Comparison of ENCODE assay signal across 22 cellular contexts in the genomic region with DNA sequence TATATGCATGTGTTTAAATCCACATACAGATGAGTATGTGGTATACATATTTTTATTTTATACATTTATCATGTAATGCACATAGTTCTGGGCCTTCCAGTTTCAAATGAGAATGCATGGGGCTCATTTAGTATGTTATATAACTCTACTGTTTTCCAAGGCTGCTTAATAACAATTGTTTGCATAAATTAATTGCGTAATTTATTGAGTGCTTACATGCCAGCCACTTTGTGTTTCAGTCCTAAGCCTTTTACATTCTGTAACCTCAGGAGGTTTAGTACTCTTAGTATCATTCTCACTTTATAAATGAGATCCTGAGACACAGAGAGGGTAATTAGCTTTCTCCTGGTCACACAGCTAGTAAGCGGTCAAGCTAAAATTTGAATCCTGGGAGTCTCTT. TPM values are rescaled to one million over a fixed set of nuclear protein-coding genes. Genes with fewer than 3 reads are reported as not detected.
DNase-seq lines count a peak whose midpoint lies in the region; ATAC-seq and TF ChIP-seq lines count a peak whose summit lies in the region.
"Had no signal": no experiment of that assay in that cellular context is flagged by ENCODE, and none has a peak within 500 bp of the region (broad histone marks: within the 10 kb centered on the region; RNA-seq: fewer than 3 reads in every experiment).

No MANE protein-coding gene starts in this region.

- H3K4me1 Mint-ChIP-seq in endothelial cell (ENCODE audit: unreplicated experiment), result peaks cover 9% of the 10 kb centered on the region
- H3K4me1 Mint-ChIP-seq: IgD-negative memory B cell had no signal

- H3K9me2 ChIP-seq in SK-N-SH, result no peaks in the 10 kb centered on the region

- H3K36me3 Mint-ChIP-seq in endothelial cell (ENCODE audit: low read depth, unreplicated experiment), result no peaks in the 10 kb centered on the region
- H3K36me3 Mint-ChIP-seq: CD8-positive, alpha-beta T cell had no signal

- DNase-seq in SK-N-SH (no peak), SJCRH30 (no peak), endothelial cell (ENCODE audit: low spot score) (no peak), smooth muscle cell (lab: John Stamatoyannopoulos, UW; ENCODE audit: unreplicated experiment) (no peak), activated gamma-delta T cell treated with Interleukin-2 at 50 U/mL for 16 hours (no peak), left colon (no peak)
- DNase-seq: C1 segment of cervical spinal cord; CD8-positive, alpha-beta T cell; NCI-H1417; NCI-H1694 treated with DMSO at 0.1 percent for 48 hours; NCI-H2081 treated with DMSO at 0.1 percent for 48 hours; NCI-H2171 treated with DMSO at 0.1 percent for 48 hours had no signal

- no peak overlapping the region for H3K27ac Mint-ChIP-seq in endothelial cell (ENCODE audit: unreplicated experiment)
- H3K27ac Mint-ChIP-seq: CD8-positive, alpha-beta T cell; IgD-negative memory B cell had no signal

- TF ChIP-seq EP300 in SK-N-SH (IDR thresholded peaks at IDR 0.05; ENCODE audit: borderline replicate concordance in 1 of 2, low read depth in 1 of 2, low read length in 1 of 2), result no peak

- no peaks in the 10 kb centered on the region; a peak in 2 of 4 replicates for H3K4me1 ChIP-seq in SK-N-SH (ENCODE audit: control insufficient read depth in 1 of 2, insufficient read depth in 2 of 2, low read depth in 1 of 2, low read length in 1 of 2)
- no peaks in the 10 kb centered on the region for H3K4me1 ChIP-seq in SJCRH30
- no peaks in the 10 kb centered on the region for H3K4me1 ChIP-seq in smooth muscle cell (ENCODE audit: low read depth)
- H3K4me1 ChIP-seq: HAP-1 had no signal

- H3K79me2 ChIP-seq in SK-N-SH (ENCODE audit: insufficient read depth) (no peaks in the 10 kb centered on the region), smooth muscle cell (ENCODE audit: low read depth) (no peaks in the 10 kb centered on the region)

- POLR2A ChIA-PET in SK-N-SH (lab: Yijun Ruan, JAX), result no interaction called here

- H3K4me3 Mint-ChIP-seq in endothelial cell (ENCODE audit: unreplicated experiment), result peak overlapping the region; percentile 86
- H3K4me3 Mint-ChIP-seq: CD8-positive, alpha-beta T cell had no signal

- no peaks in the 10 kb centered on the region for H4K20me1 ChIP-seq in SK-N-SH (ENCODE audit: insufficient read depth)
- H4K20me1 ChIP-seq in smooth muscle cell (ENCODE audit: low read depth), result no peaks in the 10 kb centered on the region

- 79% methylated on average over 2 of the region's 2 CpGs for WGBS in SK-N-SH (ENCODE audit: low lambda C conversion rate)
- 96% methylated on average over 2 of the region's 2 CpGs for WGBS in smooth muscle cell (ENCODE audit: low lambda C conversion rate)

- peak overlapping the region; percentile 18; the same call in 1 of the 2 replicates for H3K9ac ChIP-seq in SK-N-SH
- H3K9ac ChIP-seq in smooth muscle cell (ENCODE audit: low read depth), result no peak overlapping the region

- TF ChIP-seq CTCF in SK-N-SH (IDR thresholded peaks at IDR 0.05), result no peak
- no peak for TF ChIP-seq CTCF in endothelial cell (IDR thresholded peaks at IDR 0.05; ENCODE audit: unreplicated experiment)
- TF ChIP-seq CTCF in smooth muscle cell (IDR thresholded peaks at IDR 0.05; ENCODE audit: borderline replicate concordance, insufficient read depth, poor library complexity, severe bottlenecking), result no peak

- no peaks in the 10 kb centered on the region for H3K9me3 ChIP-seq in SK-N-SH
- no peaks in the 10 kb centered on the region; the same call in 1 of the 2 replicates for H3K9me3 ChIP-seq in SJCRH30 (replicated peaks)
- no peaks in the 10 kb centered on the region for H3K9me3 ChIP-seq in smooth muscle cell (replicated peaks; ENCODE audit: low read depth)
- H3K9me3 ChIP-seq: HAP-1 had no signal

- H3K27ac ChIP-seq in SK-N-SH (ENCODE audit: low read depth in 2 of 2, low read length in 1 of 2) (peak overlapping the region; percentile 43 to 55; a peak in 2 of 4 replicates), SJCRH30 (no peak overlapping the region), smooth muscle cell (ENCODE audit: low read depth) (no peak overlapping the region)
- H3K27ac ChIP-seq: 22Rv1, HL-60, SK-N-MC had no signal

- peak overlapping the region; percentile 98; the same call in 1 of the 2 replicates for H2AFZ ChIP-seq in SK-N-SH (ENCODE audit: low read depth)
- peak overlapping the region; percentile 30 for H2AFZ ChIP-seq in smooth muscle cell (ENCODE audit: low read depth)

- H3K36me3 ChIP-seq in SK-N-SH (replicated peaks in 1 of 2; ENCODE audit: control insufficient read depth in 1 of 2, insufficient read depth in 2 of 2, low read length in 1 of 2), result no peaks in the 10 kb centered on the region
- H3K36me3 ChIP-seq in SJCRH30, result no peaks in the 10 kb centered on the region
- no peaks in the 10 kb centered on the region for H3K36me3 ChIP-seq in smooth muscle cell (ENCODE audit: low read depth)
- H3K36me3 ChIP-seq: HAP-1 had no signal

- H3K27me3 ChIP-seq in SK-N-SH (ENCODE audit: insufficient read depth), result no peaks in the 10 kb centered on the region
- H3K27me3 ChIP-seq in SJCRH30, result no peaks in the 10 kb centered on the region
- H3K27me3 ChIP-seq in smooth muscle cell (ENCODE audit: low read depth), result peaks cover 33% of the 10 kb centered on the region

- H3K4me3 ChIP-seq in SK-N-SH (ENCODE audit: low read depth in 2 of 2, low read length in 1 of 2) (peak overlapping the region; percentile 43 to 55; a peak in 3 of 4 replicates), SJCRH30 (peak overlapping the region; percentile 10; the same call in 1 of the 2 replicates), smooth muscle cell (no peak overlapping the region)
- H3K4me3 ChIP-seq: HAP-1, SK-N-MC had no signal

- H3F3A ChIP-seq in SK-N-SH (replicated peaks; ENCODE audit: insufficient read depth), result peaks cover 13% of the 10 kb centered on the region
- H3F3A ChIP-seq in smooth muscle cell (ENCODE audit: low read depth), result no peaks in the 10 kb centered on the region

- H3K4me2 ChIP-seq in SK-N-SH, result peak overlapping the region; percentile 75; the same call in 1 of the 2 replicates
- no peak overlapping the region for H3K4me2 ChIP-seq in smooth muscle cell

- intact Hi-C loops in left colon (cut with DNase I, micrococcal nuclease), result no loop called here

- no peaks in the 10 kb centered on the region for H3K9me3 Mint-ChIP-seq in endothelial cell (ENCODE audit: unreplicated experiment)
- H3K9me3 Mint-ChIP-seq: CD8-positive, alpha-beta T cell had no signal

- no peak for ATAC-seq in SK-N-SH treated with all-trans-retinoic acid at 6 μM for 48 hours
- no peak for ATAC-seq in left colon
- ATAC-seq in GM19395 (IDR thresholded peaks at IDR 0.05; ENCODE audit: unreplicated experiment), result no peak
- ATAC-seq: CD8-positive, alpha-beta T cell; Right ventricle myocardium inferior had no signal

- CTCF ChIA-PET in SK-N-SH (lab: Yijun Ruan, JAX), result interaction anchor here (0.7 to 2.4 kb wide), 4 partner anchors 25 to 78 kb away, joined by 3 to 10 read pairs (median 3); no protein-coding TSS in a partner anchor

- TF ChIP-seq RAD21 in SK-N-SH (IDR thresholded peaks at IDR 0.05; ENCODE audit: low read length), result no peak

- peaks cover 16% of the 10 kb centered on the region for H3K27me3 Mint-ChIP-seq in endothelial cell (ENCODE audit: unreplicated experiment)

TF ChIP-seq in SK-N-SH, 30 proteins besides CTCF, POLR2A, EP300 and RAD21 (continues in another document):
- TF ChIP-seq FOXM1 (IDR thresholded peaks at IDR 0.05; ENCODE audit: low read depth), result no peak

TF ChIP-seq in SK-N-SH treated with all-trans-retinoic acid at 6 μM for 48 hours, 23 proteins besides CTCF, POLR2A, EP300 and RAD21:
- no peak for TF ChIP-seq ZNF565 (CRISPR knock-in tag; conservative IDR thresholded peaks at IDR 0.05; ENCODE audit: low read depth)
- TF ChIP-seq, protein P1, sequence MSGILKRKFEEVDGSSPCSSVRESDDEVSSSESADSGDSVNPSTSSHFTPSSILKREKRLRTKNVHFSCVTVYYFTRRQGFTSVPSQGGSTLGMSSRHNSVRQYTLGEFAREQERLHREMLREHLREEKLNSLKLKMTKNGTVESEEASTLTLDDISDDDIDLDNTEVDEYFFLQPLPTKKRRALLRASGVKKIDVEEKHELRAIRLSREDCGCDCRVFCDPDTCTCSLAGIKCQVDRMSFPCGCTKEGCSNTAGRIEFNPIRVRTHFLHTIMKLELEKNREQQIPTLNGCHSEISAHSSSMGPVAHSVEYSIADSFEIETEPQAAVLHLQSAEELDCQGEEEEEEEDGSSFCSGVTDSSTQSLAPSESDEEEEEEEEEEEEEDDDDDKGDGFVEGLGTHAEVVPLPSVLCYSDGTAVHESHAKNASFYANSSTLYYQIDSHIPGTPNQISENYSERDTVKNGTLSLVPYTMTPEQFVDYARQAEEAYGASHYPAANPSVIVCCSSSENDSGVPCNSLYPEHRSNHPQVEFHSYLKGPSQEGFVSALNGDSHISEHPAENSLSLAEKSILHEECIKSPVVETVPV (CRISPR knock-in tag; IDR thresholded peaks at IDR 0.05), result no peak
- no peak for TF ChIP-seq ZFP3 (CRISPR knock-in tag; IDR thresholded peaks at IDR 0.05)
- no peak for TF ChIP-seq ZNF8 (CRISPR knock-in tag; IDR thresholded peaks at IDR 0.05)
TF ChIP-seq in SK-N-SH treated with all-trans-retinoic acid at 6 μM for 48 hours: peak in this region for 0.

RNA-seq across cellular contexts. Expression of a gene that starts 16.7 kb away (rescaled TPM):
- polyA plus RNA-seq in SK-N-SH (2012; rRNA removed) (1.1 and 1.3 TPM in 2 replicates), smooth muscle cell (0.03 and 0.19 TPM in 2 replicates)
- 0.83 and 0.85 TPM in 2 replicates for polyA plus RNA-seq in SK-N-SH (2012; cell fraction: cytosol; rRNA removed)
- 9.0 and 9.6 TPM in 2 replicates for polyA plus RNA-seq in SK-N-SH (2012; cell fraction: nucleus; rRNA removed)
- not detected in 2 replicates for total RNA-seq in SJCRH30 (2014; rRNA removed; shearing (Covaris generic))
- total RNA-seq in endothelial cell (ENCODE audit: unreplicated experiment) (12.9 TPM), smooth muscle cell (0.04 and 0.31 TPM in 2 replicates), left colon (under 1 TPM in 1 of 2 donors, not detected in 1; 0.03 TPM)
- total RNA-seq: CD8-positive, alpha-beta T cell had no signal
- polyA plus RNA-seq: IgD-negative memory B cell had no signal

RNA-seq across cellular contexts. Expression of a gene that starts 36.9 kb away (rescaled TPM):
- 25.7 and 30.7 TPM in 2 replicates for polyA plus RNA-seq in SK-N-SH (2012; rRNA removed)
- polyA plus RNA-seq in SK-N-SH (2012; cell fraction: cytosol; rRNA removed), result 18.5 and 29.5 TPM in 2 replicates
- 34.0 and 43.1 TPM in 2 replicates for polyA plus RNA-seq in SK-N-SH (2012; cell fraction: nucleus; rRNA removed)
- total RNA-seq in SJCRH30 (2014; rRNA removed; shearing (Covaris generic)), result not detected in 2 replicates
- 0.51 TPM for total RNA-seq in endothelial cell (ENCODE audit: unreplicated experiment)
- total RNA-seq in smooth muscle cell, result 2.3 and 6.1 TPM in 2 replicates
- 0.59 and 1.3 TPM in 2 replicates for polyA plus RNA-seq in smooth muscle cell
- total RNA-seq in left colon, result not detected
- total RNA-seq: CD8-positive, alpha-beta T cell; HT-29; MCF 10A; Right ventricle myocardium inferior had no signal
- polyA plus RNA-seq: IgD-negative memory B cell had no signal

RNA-seq across cellular contexts. Expression of a gene that starts 45.4 kb away (rescaled TPM):
- polyA plus RNA-seq in SK-N-SH (2012; rRNA removed) (0.96 and 1.2 TPM in 2 replicates), smooth muscle cell (not detected in 2 replicates)
- 0.42 and 0.63 TPM in 2 replicates for polyA plus RNA-seq in SK-N-SH (2012; cell fraction: cytosol; rRNA removed)
- 1.6 and 2.3 TPM in 2 replicates for polyA plus RNA-seq in SK-N-SH (2012; cell fraction: nucleus; rRNA removed)
- 0.76 and 2.0 TPM in 2 replicates for total RNA-seq in SJCRH30 (2014; rRNA removed; shearing (Covaris generic))
- total RNA-seq in endothelial cell (ENCODE audit: unreplicated experiment) (0.21 TPM), smooth muscle cell (0.13 TPM in 1 of 2 replicates, not detected in the other), left colon (not detected)
- total RNA-seq: CD8-positive, alpha-beta T cell; MCF 10A; Right ventricle myocardium inferior had no signal
- polyA plus RNA-seq: IgD-negative memory B cell had no signal

Comparison
In these comparisons a context has a peak if more than half of its experiments do, and no peak if none do; other contexts are left out.
1. H3K27ac ChIP-seq: peak in SK-N-SH (2 of 2); none in SJCRH30 (single experiment) and smooth muscle cell (single experiment).
2. RNA of a gene that starts 16.7 kb away (total RNA-seq): 12.9 TPM in endothelial cell (single experiment); 0.04 to 0.31 TPM in smooth muscle cell, 0.03 TPM in left colon and not detected in SJCRH30; every median in the first group is over 10 times any median in the second.